Comparison of ENCODE assay signal across 8 cellular contexts in genomic region chr5:142845954-142846398, GRCh38.
DNase-seq lines count a peak whose midpoint lies in the region; ATAC-seq and TF ChIP-seq lines count a peak whose summit lies in the region.

No MANE protein-coding gene starts in this region.

- peaks cover 32% of the 10 kb centered on the region for H3K4me1 ChIP-seq in PC-9 (replicated peaks; ENCODE audit: insufficient read depth)

- no peaks in the 10 kb centered on the region for H4K20me1 ChIP-seq in PC-9 (ENCODE audit: insufficient read depth)

- no TSS peak for BruUV-seq in PC-9 (replicated peaks; lab: Mats Ljungman, UMichigan)

- peak overlapping the region; percentile 54 for H2AFZ ChIP-seq in PC-9

- peaks cover 56% of the 10 kb centered on the region for H3K4me1 Mint-ChIP-seq in CD4-positive, alpha-beta T cell (ENCODE audit: low read depth)

- H3K27ac Mint-ChIP-seq in CD4-positive, alpha-beta T cell: peak overlapping the region; percentile 62

- ATAC-seq in CD4-positive, alpha-beta T cell (ENCODE audit: poor library complexity): no peak
- ATAC-seq in GM21528 (IDR thresholded peaks at IDR 0.05; ENCODE audit: low FRiP score, unreplicated experiment): peak; percentile 50

- intact Hi-C loops in CD4-positive, alpha-beta T cell (cut with DNase I, micrococcal nuclease): no loop called here
- intact Hi-C loops in PC-9 (cut with micrococcal nuclease; ENCODE audit: unreplicated experiment): loop anchor here (2.0 to 5.0 kb wide), 3 partner anchors 19 to 74 kb away; partner anchors contain the start of gene ARHGAP26

- no peak for DNase-seq in CD4-positive, alpha-beta T cell
- DNase-seq in PC-9 (peak; percentile 65 to 74), left kidney (ENCODE audit: low read depth, low spot score) (peak; percentile 28), NCI-H146 treated with DMSO at 0.1 percent for 48 hours (lab: John Stamatoyannopoulos, UW; ENCODE audit: unreplicated experiment) (no peak), NCI-H1105 (lab: John Stamatoyannopoulos, UW) (no peak), NCI-H748 (lab: John Stamatoyannopoulos, UW; ENCODE audit: unreplicated experiment) (no peak)
- DNase-seq in central memory CD4-positive, alpha-beta T cell: no peak

- TF ChIP-seq CTCF in CD4-positive, alpha-beta T cell (IDR thresholded peaks at IDR 0.05): no peak
- no peak for TF ChIP-seq CTCF in PC-9 (conservative IDR thresholded peaks at IDR 0.05)

- no peaks in the 10 kb centered on the region for H3K27me3 Mint-ChIP-seq in CD4-positive, alpha-beta T cell

- H3K27ac ChIP-seq in CD4-positive, alpha-beta T cell (ENCODE audit: low read depth, low read length): no peak overlapping the region
- H3K27ac ChIP-seq in PC-9: peak overlapping the region; percentile 90

- no peak overlapping the region for H3K4me3 ChIP-seq in PC-9

- POLR2A ChIA-PET in CD4-positive, alpha-beta T cell (lab: Charles Lee): interaction anchor here (1.3 to 3.1 kb wide), 2 partner anchors 48 to 76 kb away, joined by 3 to 12 read pairs; partner anchors contain the start of gene ARHGAP26
- POLR2A ChIA-PET in PC-9 (lab: Charles Lee; ENCODE audit: unreplicated experiment): interaction anchor here (0.7 kb wide), 1 partner anchor 13 kb away, joined by 4 read pairs; no protein-coding TSS in a partner anchor

- no peaks in the 10 kb centered on the region for H3K36me3 ChIP-seq in PC-9 (ENCODE audit: low read depth)

- H3K4me2 ChIP-seq in PC-9: peak overlapping the region; percentile 67

- H3K36me3 Mint-ChIP-seq in CD4-positive, alpha-beta T cell (ENCODE audit: low read depth): no peaks in the 10 kb centered on the region

- H3K4me3 Mint-ChIP-seq in CD4-positive, alpha-beta T cell: no peak overlapping the region

- H3K9me3 Mint-ChIP-seq in CD4-positive, alpha-beta T cell: no peaks in the 10 kb centered on the region

- peaks cover 37% of the 10 kb centered on the region for H3K79me2 ChIP-seq in PC-9 (ENCODE audit: low read depth)

- no peaks in the 10 kb centered on the region for H3K27me3 ChIP-seq in CD4-positive, alpha-beta T cell (ENCODE audit: control insufficient read depth, insufficient read depth, low read length)
- no peaks in the 10 kb centered on the region for H3K27me3 ChIP-seq in PC-9 (ENCODE audit: insufficient read depth, low read depth)

- H3K9me2 ChIP-seq in PC-9 (ENCODE audit: insufficient read depth): 0 out of 2 replicates have a peak, but pooled peaks cover 3% of the 10 kb centered on the region

- CTCF ChIA-PET in CD4-positive, alpha-beta T cell (lab: Charles Lee): no interaction called here
- CTCF ChIA-PET in PC-9 (lab: Charles Lee): interaction anchor here (0.7 to 1.2 kb wide), 4 partner anchors 19 to 133 kb away, joined by 3 to 6 read pairs (median 4); no protein-coding TSS in a partner anchor

- H3K9me3 ChIP-seq in CD4-positive, alpha-beta T cell (ENCODE audit: control insufficient read depth, low read length): no peaks in the 10 kb centered on the region
- H3K9me3 ChIP-seq in PC-9 (ENCODE audit: insufficient read depth, low read depth): no peaks in the 10 kb centered on the region

- peaks cover 22% of the 10 kb centered on the region; the same call in 1 of the 2 replicates for H3F3A ChIP-seq in PC-9 (ENCODE audit: insufficient read depth, low read depth)

Comparison
In these comparisons a context has a peak if more than half of its experiments do, and no peak if none do; other contexts are left out.
1. DNase-seq: peak in PC-9 (2 of 2) and left kidney (single experiment); none in CD4-positive, alpha-beta T cell (0 of 10), NCI-H146 treated with DMSO at 0.1 percent for 48 hours (single experiment), NCI-H1105 (single experiment), NCI-H748 (single experiment) and central memory CD4-positive, alpha-beta T cell (single experiment).